In the genomic region with DNA sequence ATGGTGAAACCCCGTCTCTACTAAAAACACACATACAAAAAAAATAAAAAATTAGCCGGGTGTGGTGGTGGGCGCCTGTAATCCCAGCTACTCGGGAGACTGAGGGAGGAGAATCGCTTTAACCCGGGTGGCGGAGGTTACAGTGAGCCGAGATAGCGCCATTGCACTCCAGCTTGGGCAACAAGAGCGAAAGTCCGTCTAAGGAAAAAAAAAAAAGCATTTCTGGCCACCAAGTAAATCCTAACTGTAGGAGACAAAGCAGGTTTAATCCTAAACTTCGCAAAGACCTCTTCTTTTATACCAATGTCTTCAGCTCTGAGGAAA, we compare ENCODE assay signal across 7 cellular contexts. TPM values are rescaled to one million over a fixed set of nuclear protein-coding genes. Genes with fewer than 3 reads are reported as not detected.
DNase-seq lines count a peak whose midpoint lies in the region; ATAC-seq and TF ChIP-seq lines count a peak whose summit lies in the region.
"Not testable (repeated sequence)": the region's sequence is repeated elsewhere in the genome, so short reads cannot be mapped to it uniquely, and the experiment has no call there.
"Had no signal": no experiment of that assay in that cellular context is flagged by ENCODE, and none has a peak within 500 bp of the region (broad histone marks: within the 10 kb centered on the region; RNA-seq: fewer than 3 reads in every experiment).

No MANE protein-coding gene starts in this region.

- WGBS in mammary epithelial cell (ENCODE audit: low coverage, missing lambda C conversion rate), result 77% methylated on average over 9 of the region's 12 CpGs
- 74% methylated on average over 12 of the region's 12 CpGs for WGBS in hepatocyte (ENCODE audit: low lambda C conversion rate, missing lambda C conversion rate)
- no CpG with 5 or more reads among the region's 12 CpGs for WGBS in neuronal stem cell (ENCODE audit: extremely low coverage in 2 of 2, insufficient read length in 2 of 2, insufficient replicate concordance in 1 of 2), 2 donors

- not testable (repeated sequence) for BruUV-seq in HCT116 (replicated peaks; lab: Mats Ljungman, UMichigan); mammary epithelial cell (replicated peaks; lab: Mats Ljungman, UMichigan)

- H2BK12ac ChIP-seq in neuronal stem cell (ENCODE audit: low read length), result not testable (repeated sequence)

- not testable (repeated sequence) for H3K23ac ChIP-seq in neuronal stem cell (ENCODE audit: low read depth, low read length, poor library complexity)

- H3K4ac ChIP-seq in neuronal stem cell (ENCODE audit: low read length), result not testable (repeated sequence)

- not testable (repeated sequence) for H4K8ac ChIP-seq in neuronal stem cell (ENCODE audit: low read depth, low read length)

- intact Hi-C loops in HCT116 (cut with micrococcal nuclease); mammary epithelial cell (cut with micrococcal nuclease); uterus (cut with DNase I; ENCODE audit: low total_unique reads): not testable (repeated sequence)

- not testable (repeated sequence) for H4K91ac ChIP-seq in neuronal stem cell (ENCODE audit: low read depth, low read length, poor library complexity)

- H3K9me3 ChIP-seq in HCT116 (ENCODE audit: control insufficient read depth in 1 of 2, insufficient read depth in 1 of 2, low read depth in 1 of 2, low read length in 2 of 2); mammary epithelial cell (replicated peaks; ENCODE audit: insufficient read depth, low read length); hepatocyte (ENCODE audit: low read depth); neuronal stem cell (replicated peaks in 1 of 2; ENCODE audit: control insufficient read depth in 2 of 2, insufficient read depth in 1 of 2, low read depth in 1 of 2, low read length in 2 of 2); uterus: not testable (repeated sequence)

- not testable (repeated sequence) for TF ChIP-seq POLR2A in HCT116 (IDR thresholded peaks at IDR 0.05; ENCODE audit: borderline replicate concordance, extremely low read depth, insufficient read depth, insufficient read length); uterus (IDR thresholded peaks at IDR 0.05)

- dilution Hi-C loops in mammary epithelial cell (cut with HindIII; ENCODE audit: low sequenced_read_pairs), result not testable (repeated sequence)

- not testable (repeated sequence) for TF ChIP-seq RAD21 in HCT116 (IDR thresholded peaks at IDR 0.05; ENCODE audit: low read depth)

- peak overlapping the region; percentile 73 for H3K4me2 ChIP-seq in HCT116 (ENCODE audit: low read length)
- peak overlapping the region; percentile 81 for H3K4me2 ChIP-seq in mammary epithelial cell (ENCODE audit: insufficient read depth, low read depth, low read length)
- H3K4me2 ChIP-seq in hepatocyte, result peak overlapping the region; percentile 93
- H3K4me2 ChIP-seq in neuronal stem cell (ENCODE audit: insufficient read depth, low read length, poor library complexity, severe bottlenecking), result peak overlapping the region; percentile 81

- RAD21 ChIA-PET in HCT116 (lab: Charles Lee; ENCODE audit: low non-redundant PET in 1 of 2, low total read pairs in 2 of 2, uncharacterized antibody in 2 of 2, unreplicated experiment in 2 of 2), result not testable (repeated sequence)

- not testable (repeated sequence) for H3K18ac ChIP-seq in neuronal stem cell (ENCODE audit: low read length)

- in situ Hi-C loops in mammary epithelial cell (cut with MboI; ENCODE audit: low sequenced_read_pairs in 2 of 2), result not testable (repeated sequence)

- H3K79me2 ChIP-seq in HCT116 (ENCODE audit: insufficient read depth, low read length), result peaks cover 32% of the 10 kb centered on the region
- H3K79me2 ChIP-seq in mammary epithelial cell (ENCODE audit: insufficient read depth, low read length), result peaks cover 37% of the 10 kb centered on the region
- H3K79me2 ChIP-seq in hepatocyte, result peaks cover 48% of the 10 kb centered on the region

- H2AFZ ChIP-seq in HCT116 (ENCODE audit: low read depth, low read length, poor library complexity, severe bottlenecking); mammary epithelial cell (ENCODE audit: low read depth, low read length); neuronal stem cell (ENCODE audit: low read length): not testable (repeated sequence)
- peak overlapping the region; percentile 32 for H2AFZ ChIP-seq in hepatocyte

- H4K20me1 ChIP-seq in HCT116 (ENCODE audit: insufficient read depth); mammary epithelial cell (ENCODE audit: insufficient read depth, low read length); hepatocyte (ENCODE audit: insufficient read depth, poor library complexity, severe bottlenecking): not testable (repeated sequence)

- H3K4me1 ChIP-seq in HCT116 (ENCODE audit: control insufficient read depth in 1 of 2, insufficient read depth in 2 of 2, low read length in 2 of 2) (peaks cover 2 to 15% of the 10 kb centered on the region in 2 experiments; a peak in 3 of 4 replicates), hepatocyte (ENCODE audit: insufficient read depth) (peaks cover 15% of the 10 kb centered on the region)
- H3K4me1 ChIP-seq in mammary epithelial cell (ENCODE audit: insufficient read depth, low read length); neuronal stem cell (ENCODE audit: control insufficient read depth in 2 of 2, insufficient read depth in 1 of 2, low read depth in 1 of 2, low read length in 2 of 2); uterus: not testable (repeated sequence)

- not testable (repeated sequence) for TF ChIP-seq CTCF in HCT116 (IDR thresholded peaks at IDR 0.05 in 2 of 3, conservative IDR thresholded peaks at IDR 0.05 in 1 of 3; ENCODE audit: borderline replicate concordance in 1 of 3, insufficient read depth in 1 of 3, low read depth in 2 of 3, low read length in 2 of 3); VCaP (conservative IDR thresholded peaks at IDR 0.05); mammary epithelial cell (conservative IDR thresholded peaks at IDR 0.05 in 1 of 2, IDR thresholded peaks at IDR 0.05 in 1 of 2; ENCODE audit: extremely low read depth in 1 of 2, insufficient read depth in 1 of 2, low read depth in 1 of 2, low read length in 2 of 2); hepatocyte (IDR thresholded peaks at IDR 0.05; ENCODE audit: poor library complexity); uterus (IDR thresholded peaks at IDR 0.05)

- not testable (repeated sequence) for H3K9me2 ChIP-seq in HCT116 (ENCODE audit: insufficient read depth); hepatocyte (replicated peaks; ENCODE audit: insufficient read depth)

- not testable (repeated sequence) for H3K14ac ChIP-seq in neuronal stem cell (ENCODE audit: low read length)

- H3K9ac ChIP-seq in HCT116 (ENCODE audit: low read length) (peak overlapping the region; percentile 85), mammary epithelial cell (ENCODE audit: insufficient read depth, low read length) (peak overlapping the region; percentile 44)
- H3K9ac ChIP-seq in neuronal stem cell (ENCODE audit: low read depth, low read length, poor library complexity), result not testable (repeated sequence)

- POLR2A ChIA-PET in HCT116 (lab: Charles Lee), result interaction anchor here (1.2 to 2.1 kb wide), 5 partner anchors 14 to 142 kb away, joined by 3 to 7 read pairs (median 5); partner anchors contain the start of genes MAT2A and SH2D6

- H3K79me1 ChIP-seq in neuronal stem cell (ENCODE audit: low read depth, low read length), result not testable (repeated sequence)

- H3K27me3 ChIP-seq in HCT116 (ENCODE audit: insufficient read depth, low read length); mammary epithelial cell (ENCODE audit: insufficient read depth, low read length); hepatocyte; neuronal stem cell (ENCODE audit: control insufficient read depth in 3 of 3, insufficient read depth in 3 of 3, low read depth in 1 of 3, low read length in 3 of 3); uterus: not testable (repeated sequence)

- not testable (repeated sequence) for H3K27ac ChIP-seq in HCT116 (ENCODE audit: low read depth, low read length); mammary epithelial cell (ENCODE audit: insufficient read depth, low read depth, low read length); neuronal stem cell (replicated peaks; ENCODE audit: low read length)
- peak overlapping the region; percentile 79; the same call in 1 of the 2 replicates for H3K27ac ChIP-seq in VCaP
- peak overlapping the region; percentile 63 for H3K27ac ChIP-seq in hepatocyte
- peak overlapping the region in 1 of 2 donors; percentile 89 for H3K27ac ChIP-seq in uterus

- H3K36me3 ChIP-seq in HCT116 (ENCODE audit: control insufficient read depth in 1 of 2, insufficient read depth in 2 of 2, low read length in 2 of 2), result peaks cover 8 to 14% of the 10 kb centered on the region in 2 experiments; a peak in 2 of 4 replicates
- H3K36me3 ChIP-seq in mammary epithelial cell (ENCODE audit: insufficient read depth, low read length); hepatocyte (replicated peaks; ENCODE audit: insufficient read depth, low read depth); uterus: not testable (repeated sequence)
- H3K36me3 ChIP-seq in neuronal stem cell (replicated peaks in 1 of 2; ENCODE audit: control insufficient read depth in 2 of 2, insufficient read depth in 2 of 2, low read length in 2 of 2), result peaks cover 11 to 38% of the 10 kb centered on the region in 2 donors

- DNase-seq in HCT116 (ENCODE audit: low read depth, low spot score); mammary epithelial cell; hepatocyte (ENCODE audit: low spot score); neuronal stem cell (ENCODE audit: low spot score); uterus: not testable (repeated sequence)

- not testable (repeated sequence) for H2BK15ac ChIP-seq in neuronal stem cell (ENCODE audit: low read length)

- ATAC-seq in HCT116, result not testable (repeated sequence)

- not testable (repeated sequence) for H2AK5ac ChIP-seq in neuronal stem cell (ENCODE audit: low read depth, low read length)

- peak overlapping the region; percentile 88 to 92 for H3K4me3 ChIP-seq in HCT116 (replicated peaks in 1 of 2; ENCODE audit: low read depth in 1 of 2, low read length in 2 of 2)
- peak overlapping the region; percentile 69 to 75 (median 71) for H3K4me3 ChIP-seq in mammary epithelial cell (replicated peaks in 1 of 3; ENCODE audit: insufficient read depth in 1 of 3, low read depth in 2 of 3, low read length in 3 of 3)
- peak overlapping the region; percentile 53 for H3K4me3 ChIP-seq in hepatocyte
- H3K4me3 ChIP-seq in neuronal stem cell (ENCODE audit: low read length in 2 of 2), result peak overlapping the region; percentile 87 to 89
- peak overlapping the region; percentile 81 to 91 for H3K4me3 ChIP-seq in uterus

- H2BK5ac ChIP-seq in neuronal stem cell (ENCODE audit: low read length), result not testable (repeated sequence)

- CTCF ChIA-PET in HCT116 (lab: Charles Lee), result interaction anchor here (0.8 kb wide), 1 partner anchor 8 kb away, joined by 4 read pairs; no protein-coding TSS in a partner anchor
- CTCF ChIA-PET in mammary epithelial cell (lab: Charles Lee; ENCODE audit: low non-redundant PET), result interaction anchor here (0.6 kb wide), 1 partner anchor 16 kb away, joined by 5 read pairs; no protein-coding TSS in a partner anchor

- H2BK120ac ChIP-seq in neuronal stem cell (ENCODE audit: low read depth, low read length), result not testable (repeated sequence)

RNA-seq across cellular contexts. Expression of gene GGCX, which starts 0.9 kb away (rescaled TPM):
- 43.5 TPM for total RNA-seq in HCT116 (2021; ENCODE audit: unreplicated experiment)
- polyA plus RNA-seq in HCT116 (2012), result 30.1 and 32.5 TPM in 2 replicates
- 10 to 100 TPM; 42.7 to 43.3 TPM for total RNA-seq in mammary epithelial cell
- polyA plus RNA-seq in mammary epithelial cell, result 42.4 TPM
- polyA minus RNA-seq in mammary epithelial cell, result 59.1 TPM
- 64.5 and 82.5 TPM in 2 replicates for total RNA-seq in hepatocyte
- polyA plus RNA-seq in hepatocyte, result 66.1 and 73.5 TPM in 2 replicates
- polyA plus RNA-seq in neuronal stem cell (2013, experiment 1 of 2), result 22.7 TPM
- polyA plus RNA-seq in neuronal stem cell (2013, experiment 2 of 2), result 22.4 TPM
- total RNA-seq in uterus, result 10 to 100 TPM; 14.1 to 54.1 (median 37.9) TPM

RNA-seq across cellular contexts. Expression of gene VAMP8, which starts 17.0 kb away (rescaled TPM):
- total RNA-seq in HCT116 (2021; ENCODE audit: unreplicated experiment), result 52.6 TPM
- polyA plus RNA-seq in HCT116 (2012), result 69.9 and 85.7 TPM in 2 replicates
- total RNA-seq in mammary epithelial cell, result 100 to 1,000 TPM in 1 of 2 donors, 10 to 100 TPM in 1; 94.0 to 166 TPM
- 327 TPM for polyA plus RNA-seq in mammary epithelial cell
- polyA minus RNA-seq in mammary epithelial cell, result 42.7 TPM
- 50.7 and 70.4 TPM in 2 replicates for total RNA-seq in hepatocyte
- polyA plus RNA-seq in hepatocyte, result 213 and 240 TPM in 2 replicates
- 4.0 TPM for polyA plus RNA-seq in neuronal stem cell (2013, experiment 1 of 2)
- polyA plus RNA-seq in neuronal stem cell (2013, experiment 2 of 2), result 4.0 TPM
- 10 to 100 TPM in 1 of 4 donors, 1 to 10 TPM in 2, not detected in 1; 1.3 to 12.3 (median 5.2) TPM for total RNA-seq in uterus

RNA-seq across cellular contexts. Expression of gene MAT2A, which starts 21.4 kb away (rescaled TPM):
- 444 TPM for total RNA-seq in HCT116 (2021; ENCODE audit: unreplicated experiment)
- 132 and 245 TPM in 2 replicates for polyA plus RNA-seq in HCT116 (2012)
- total RNA-seq in mammary epithelial cell, result 100 to 1,000 TPM; 213 to 257 TPM
- 279 TPM for polyA plus RNA-seq in mammary epithelial cell
- polyA minus RNA-seq in mammary epithelial cell, result 256 TPM
- 202 and 252 TPM in 2 replicates for total RNA-seq in hepatocyte
- polyA plus RNA-seq in hepatocyte, result 379 and 465 TPM in 2 replicates
- 158 TPM for polyA plus RNA-seq in neuronal stem cell (2013, experiment 1 of 2)
- 153 TPM for polyA plus RNA-seq in neuronal stem cell (2013, experiment 2 of 2)
- total RNA-seq in uterus, result 100 to 1,000 TPM in 3 of 4 donors, 10 to 100 TPM in 1; 77.1 to 249 (median 108) TPM

RNA-seq across cellular contexts. Expression of gene VAMP5, which starts 23.9 kb away (rescaled TPM):
- total RNA-seq in HCT116 (2021; ENCODE audit: unreplicated experiment), result 1.9 TPM
- polyA plus RNA-seq in HCT116 (2012), result 2.5 and 5.1 TPM in 2 replicates
- total RNA-seq in mammary epithelial cell, result 1 to 10 TPM; 2.2 to 7.3 TPM
- polyA plus RNA-seq in mammary epithelial cell, result 6.0 TPM
- 10.2 TPM for polyA minus RNA-seq in mammary epithelial cell
- total RNA-seq in hepatocyte, result 2.1 and 2.7 TPM in 2 replicates
- 36.1 TPM in 2 replicates for polyA plus RNA-seq in hepatocyte
- polyA plus RNA-seq in neuronal stem cell (2013, experiment 1 of 2), result 5.7 TPM
- 5.8 TPM for polyA plus RNA-seq in neuronal stem cell (2013, experiment 2 of 2)
- total RNA-seq in uterus, result 100 to 1,000 TPM in 2 of 4 donors, 10 to 100 TPM in 2; 25.6 to 197 (median 99.5) TPM
- total RNA-seq: SK-MEL-5 had no signal

RNA-seq across cellular contexts. Expression of gene RNF181, which starts 35.2 kb away (rescaled TPM):
- 77.5 TPM for total RNA-seq in HCT116 (2021; ENCODE audit: unreplicated experiment)
- polyA plus RNA-seq in HCT116 (2012), result 270 and 278 TPM in 2 replicates
- 100 to 1,000 TPM; 101 to 109 TPM for total RNA-seq in mammary epithelial cell
- polyA plus RNA-seq in mammary epithelial cell, result 269 TPM
- polyA minus RNA-seq in mammary epithelial cell, result 193 TPM
- 139 and 159 TPM in 2 replicates for total RNA-seq in hepatocyte
- polyA plus RNA-seq in hepatocyte, result 250 and 256 TPM in 2 replicates
- 139 TPM for polyA plus RNA-seq in neuronal stem cell (2013, experiment 1 of 2)
- 136 TPM for polyA plus RNA-seq in neuronal stem cell (2013, experiment 2 of 2)
- 100 to 1,000 TPM in 2 of 4 donors, 10 to 100 TPM in 2; 53.0 to 362 (median 175) TPM for total RNA-seq in uterus
